28 cellular contexts compared by ENCODE assay signal in the genomic region with DNA sequence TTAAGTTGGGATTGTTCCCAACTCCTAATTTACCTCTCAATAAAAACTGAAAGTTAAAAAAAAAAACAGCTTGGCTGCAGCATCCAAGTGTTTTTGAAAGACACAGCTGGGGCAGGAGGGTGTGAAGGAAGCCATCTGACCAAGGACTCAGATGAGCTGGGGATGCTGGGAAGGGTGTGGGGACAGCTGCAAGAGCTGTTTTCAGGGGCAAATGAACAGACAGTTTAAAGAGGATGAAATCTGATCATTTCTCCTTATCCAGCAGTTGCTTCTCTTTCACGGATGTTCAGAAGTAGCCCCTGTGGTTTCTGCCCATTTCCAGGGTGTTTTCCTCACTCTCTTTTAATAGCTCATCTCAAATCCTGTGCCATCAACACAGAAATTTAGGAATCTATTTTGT.
"Had no signal": no experiment of that assay in that cellular context is flagged by ENCODE, and none has a peak within 500 bp of the region (broad histone marks: within the 10 kb centered on the region; RNA-seq: fewer than 3 reads in every experiment).

No MANE protein-coding gene starts in this region.

- H3K36me3 ChIP-seq: gastroesophageal sphincter, neural progenitor cell, sigmoid colon, stomach, tibial artery had no signal

- H3K4me1 Mint-ChIP-seq: activated B cell treated with CpG ODN at 0.5 μM for 24 hours; activated T-helper 17 cell treated with anti-CD3 and anti-CD28 coated beads, Interleukin-2, amount 50 U/mL, for 72 hours; natural killer cell; stimulated activated memory B cell treated with anti-CD40 and anti-IgM and Interleukin-4, amounts not matched to agents 10 μg/mL and 1 μg/mL and 100 μg/mL, for 72 hours had no signal

- H3K4me2 ChIP-seq: neural progenitor cell, smooth muscle cell had no signal

- H3K4me1 ChIP-seq: gastroesophageal sphincter, parathyroid adenoma, psoas muscle, stomach, tibial artery had no signal

- H3K27ac ChIP-seq: gastroesophageal sphincter, neural progenitor cell, parathyroid adenoma, psoas muscle, stomach, tibial artery had no signal

- H3K27ac Mint-ChIP-seq: activated B cell treated with CpG ODN at 0.5 μM for 24 hours; activated CD8-positive, alpha-beta T cell treated with anti-CD3 and anti-CD28 coated beads for 36 hours; activated T-helper 17 cell treated with anti-CD3 and anti-CD28 coated beads, Interleukin-2, amount 50 U/mL, for 72 hours; memory B cell; natural killer cell; neural progenitor cell; stimulated activated memory B cell treated with anti-CD40 and anti-IgM and Interleukin-4, amounts not matched to agents 10 μg/mL and 1 μg/mL and 100 μg/mL, for 72 hours had no signal

- H3K4me3 ChIP-seq: gastroesophageal sphincter, neural progenitor cell, psoas muscle, sigmoid colon, smooth muscle cell, stomach, tibial artery had no signal

- DNase-seq: activated B cell treated with CpG ODN at 0.5 μM for 24 hours; activated CD4-positive, alpha-beta T cell treated with anti-CD3 and anti-CD28 coated beads, Interleukin-2, amount 50 U/mL, for 1 hour; activated CD8-positive, alpha-beta T cell treated with anti-CD3 and anti-CD28 coated beads for 36 hours; activated gamma-delta T cell treated with Interleukin-2 at 50 U/mL for 16 hours; activated naive CD4-positive, alpha-beta T cell treated with anti-CD3 and anti-CD28 coated beads, Interleukin-2, amount 50 U/mL, for 16 hours; activated T-cell treated with anti-CD3 and anti-CD28 coated beads, Interleukin-2, amount 50 U/mL, for 4 hours; amniotic stem cell; caudate nucleus; head of caudate nucleus; hippocampal formation; left colon; midbrain; natural killer cell; occipital lobe; psoas muscle; sigmoid colon; stimulated activated CD4-positive, alpha-beta T cell treated with anti-CD3 and anti-CD28 coated beads, Interleukin-1b, Interleukin-23, amount 100 ng/mL, for 48 hours; stimulated activated CD4-positive, alpha-beta T cell treated with anti-CD3 and anti-CD28 coated beads, Interleukin-4, amount 100 ng/mL, for 4 hours; stimulated activated CD8-positive, alpha-beta memory T cell treated with anti-CD3 and anti-CD28 coated beads, Interleukin-4, amount 100 ng/mL, for 48 hours; stomach; tibial artery had no signal

- H2AFZ ChIP-seq: neural progenitor cell, parathyroid adenoma had no signal

- H3K4me3 Mint-ChIP-seq: activated B cell treated with CpG ODN at 0.5 μM for 24 hours; activated CD8-positive, alpha-beta T cell treated with anti-CD3 and anti-CD28 coated beads for 36 hours; activated T-cell treated with anti-CD3 and anti-CD28 coated beads, Interleukin-2, amount 50 U/mL, for 4 hours; activated T-helper 17 cell treated with anti-CD3 and anti-CD28 coated beads, Interleukin-2, amount 50 U/mL, for 72 hours; memory B cell; natural killer cell; neural progenitor cell; stimulated activated memory B cell treated with anti-CD40 and anti-IgM and Interleukin-4, amounts not matched to agents 10 μg/mL and 1 μg/mL and 100 μg/mL, for 72 hours had no signal

- H3K36me3 Mint-ChIP-seq: memory B cell; natural killer cell; neural progenitor cell; stimulated activated memory B cell treated with anti-CD40 and anti-IgM and Interleukin-4, amounts not matched to agents 10 μg/mL and 1 μg/mL and 100 μg/mL, for 72 hours had no signal

- H3K27me3 ChIP-seq: gastroesophageal sphincter, neural progenitor cell, sigmoid colon had no signal

- ATAC-seq: activated CD8-positive, alpha-beta T cell treated with anti-CD3 and anti-CD28 coated beads for 36 hours; activated T-cell treated with anti-CD3 and anti-CD28 coated beads, Interleukin-2, amount 50 U/mL, for 4 hours; activated T-helper 17 cell treated with anti-CD3 and anti-CD28 coated beads, Interleukin-2, amount 50 U/mL, for 72 hours; gastroesophageal sphincter; left colon; natural killer cell; psoas muscle; stimulated activated memory B cell treated with anti-CD40 and anti-IgM and Interleukin-4, amounts not matched to agents 10 μg/mL and 1 μg/mL and 100 μg/mL, for 72 hours had no signal

- H3K79me2 ChIP-seq: parathyroid adenoma had no signal

- H3K9me3 Mint-ChIP-seq: activated B cell treated with CpG ODN at 0.5 μM for 24 hours; activated CD8-positive, alpha-beta T cell treated with anti-CD3 and anti-CD28 coated beads for 36 hours; activated T-cell treated with anti-CD3 and anti-CD28 coated beads, Interleukin-2, amount 50 U/mL, for 4 hours; activated T-helper 17 cell treated with anti-CD3 and anti-CD28 coated beads, Interleukin-2, amount 50 U/mL, for 72 hours; memory B cell; natural killer cell; neural progenitor cell; stimulated activated memory B cell treated with anti-CD40 and anti-IgM and Interleukin-4, amounts not matched to agents 10 μg/mL and 1 μg/mL and 100 μg/mL, for 72 hours had no signal
